17 cellular contexts compared by ENCODE assay signal in the genomic region with DNA sequence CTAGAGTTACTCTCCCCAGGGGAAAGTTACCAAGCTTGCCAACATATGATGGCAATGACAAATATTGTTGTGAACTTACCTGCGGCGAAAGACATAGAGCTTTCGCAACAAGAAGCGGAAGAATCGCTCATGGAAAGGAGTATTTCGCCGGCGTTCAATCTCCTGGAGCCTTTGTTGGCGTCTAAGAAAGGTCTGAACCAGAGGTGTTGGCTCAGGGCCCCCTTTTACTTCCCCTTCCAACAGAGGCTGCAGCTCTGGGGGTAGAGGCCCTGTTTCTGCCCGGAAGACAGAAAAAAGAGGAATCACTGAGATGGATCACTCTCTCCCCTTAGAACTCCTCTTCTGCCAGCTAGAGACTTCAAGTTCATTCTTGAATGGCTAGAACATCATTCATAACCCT. TPM values are rescaled to one million over a fixed set of nuclear protein-coding genes. Genes with fewer than 3 reads are reported as not detected.
DNase-seq lines count a peak whose midpoint lies in the region; ATAC-seq and TF ChIP-seq lines count a peak whose summit lies in the region.
"Had no signal": no experiment of that assay in that cellular context is flagged by ENCODE, and none has a peak within 500 bp of the region (broad histone marks: within the 10 kb centered on the region; RNA-seq: fewer than 3 reads in every experiment).

No MANE protein-coding gene starts in this region.

- H3K9me3 ChIP-seq in PC-3 (ENCODE audit: low read length) = no peaks in the 10 kb centered on the region
- no peaks in the 10 kb centered on the region for H3K9me3 ChIP-seq in prostate gland

- no peak overlapping the region for H2AFZ ChIP-seq in PC-3 (ENCODE audit: low read length)
- H2AFZ ChIP-seq: GM23338 had no signal

- no peaks in the 10 kb centered on the region for H3K27me3 ChIP-seq in PC-3 (ENCODE audit: low read length)
- H3K27me3 ChIP-seq in prostate gland (replicated peaks; ENCODE audit: insufficient read depth) = no peaks in the 10 kb centered on the region

- POLR2A ChIA-PET in PC-3 (lab: Charles Lee; ENCODE audit: unreplicated experiment) = no interaction called here

- H3K9ac ChIP-seq in PC-3 (ENCODE audit: low read length) = no peak overlapping the region

- CTCF ChIA-PET in PC-3 (lab: Charles Lee) = interaction anchor here (0.8 kb wide), 1 partner anchor 129 kb away, joined by 4 read pairs; no protein-coding TSS in a partner anchor

- no peak for TF ChIP-seq POLR2A in prostate gland (IDR thresholded peaks at IDR 0.05)

- ATAC-seq in PC-3 (no peak), GM18861 (IDR thresholded peaks at IDR 0.05; ENCODE audit: unreplicated experiment) (no peak)
- ATAC-seq: activated naive CD8-positive, alpha-beta T cell treated with anti-CD3 and anti-CD28 coated beads, Interleukin-2, amount 50 U/mL, for 24 hours; GM23338; left ventricle myocardium superior had no signal

- H3K4me1 ChIP-seq in PC-3 (ENCODE audit: insufficient read depth, low read length) (peaks cover 16% of the 10 kb centered on the region), prostate gland (replicated peaks) (no peaks in the 10 kb centered on the region)

- H3K4me2 ChIP-seq in PC-3 (ENCODE audit: low read length) = 0 out of 2 replicates have a peak overlapping the region, but pooled peaks have one; percentile 17
- H3K4me2 ChIP-seq: GM23338 had no signal

- DNase-seq in Ammon's horn (ENCODE audit: low spot score) (peak; percentile 46), PC-3 (no peak), epithelial cell of prostate (ENCODE audit: low read depth, low spot score) (no peak), prostate gland (ENCODE audit: low spot score) (no peak), NCI-H2171 treated with DMSO at 0.1 percent for 48 hours (lab: John Stamatoyannopoulos, UW) (no peak), GM03348 (ENCODE audit: low spot score) (no peak), NCI-H69 (lab: John Stamatoyannopoulos, UW) (no peak)
- DNase-seq: activated CD4-positive, alpha-beta T cell treated with anti-CD3 and anti-CD28 coated beads for 48 hours; activated naive CD8-positive, alpha-beta T cell treated with anti-CD3 and anti-CD28 coated beads, Interleukin-2, amount 50 U/mL, for 24 hours; activated T-cell treated with anti-CD3 and anti-CD28 coated beads, Interleukin-2, amount 50 U/mL, for 24 hours; left ventricle myocardium superior; NCI-H1105; NCI-H226; small intestine; T-helper 1 cell had no signal

- H3K4me3 ChIP-seq in PC-3 (ENCODE audit: low read length) = no peak overlapping the region
- no peak overlapping the region for H3K4me3 ChIP-seq in prostate gland
- H3K4me3 ChIP-seq: GM23338 had no signal

- peaks cover 5% of the 10 kb centered on the region for H4K20me1 ChIP-seq in PC-3 (ENCODE audit: low read length)

- intact Hi-C loops in PC-3 (cut with micrococcal nuclease) (no loop called here), prostate gland (cut with DNase I) (no loop called here)

- H3K27ac ChIP-seq in PC-3 (ENCODE audit: low read length) (peak overlapping the region; percentile 41), epithelial cell of prostate (peak overlapping the region; percentile 25), prostate gland (peak overlapping the region; percentile 18 to 26)

- TF ChIP-seq CTCF in PC-3 (conservative IDR thresholded peaks at IDR 0.05; ENCODE audit: low read depth, low read length) (no peak), prostate gland (IDR thresholded peaks at IDR 0.05) (no peak)

- H3K36me3 ChIP-seq in PC-3 (ENCODE audit: low read depth, low read length) (peaks cover 31% of the 10 kb centered on the region; the same call in 1 of the 2 replicates), prostate gland (peaks cover 0 to 17% of the 10 kb centered on the region in 2 donors)

- BruUV-seq in PC-3 (replicated peaks; lab: Mats Ljungman, UMichigan) = no TSS peak

- peaks cover 29% of the 10 kb centered on the region for H3F3A ChIP-seq in PC-3 (ENCODE audit: low read length, unreplicated experiment)

- H3K9me2 ChIP-seq in PC-3 (replicated peaks; ENCODE audit: low read length) = no peaks in the 10 kb centered on the region

- no peaks in the 10 kb centered on the region for H3K79me2 ChIP-seq in PC-3 (ENCODE audit: low read length)

- 86% methylated on average over 10 of the region's 10 CpGs for WGBS in prostate gland

RNA-seq across cellular contexts. Expression of a gene that starts 10.8 kb away (rescaled TPM):
- total RNA-seq in PC-3 (2014; rRNA removed) (34.8 and 46.7 TPM in 2 replicates), prostate gland (10 to 100 TPM; 17.8 to 52.7 TPM)

RNA-seq across cellular contexts. Expression of a gene that starts 11.5 kb away (rescaled TPM):
- total RNA-seq in PC-3 (2014; rRNA removed) (304 and 309 TPM in 2 replicates), prostate gland (100 to 1,000 TPM; 103 to 134 TPM)

RNA-seq across cellular contexts. Expression of a gene that starts 26.9 kb away (rescaled TPM):
- total RNA-seq in PC-3 (2014; rRNA removed) = 141 and 142 TPM in 2 replicates
- 100 to 1,000 TPM in 1 of 2 donors, 10 to 100 TPM in 1; 44.4 to 108 TPM for total RNA-seq in prostate gland

RNA-seq across cellular contexts. Expression of a gene that starts 33.8 kb away (rescaled TPM):
- total RNA-seq in PC-3 (2014; rRNA removed) (0.40 TPM in 1 of 2 replicates, not detected in the other), prostate gland (10 to 100 TPM in 1 of 2 donors, 1 to 10 TPM in 1; 8.4 to 27.0 TPM)

RNA-seq across cellular contexts. Expression of a gene that starts 45.1 kb away (rescaled TPM):
- total RNA-seq in PC-3 (2014; rRNA removed) (170 and 225 TPM in 2 replicates), prostate gland (100 to 1,000 TPM; 161 to 201 TPM)
